11 cellular contexts compared by ENCODE assay signal in the genomic region with DNA sequence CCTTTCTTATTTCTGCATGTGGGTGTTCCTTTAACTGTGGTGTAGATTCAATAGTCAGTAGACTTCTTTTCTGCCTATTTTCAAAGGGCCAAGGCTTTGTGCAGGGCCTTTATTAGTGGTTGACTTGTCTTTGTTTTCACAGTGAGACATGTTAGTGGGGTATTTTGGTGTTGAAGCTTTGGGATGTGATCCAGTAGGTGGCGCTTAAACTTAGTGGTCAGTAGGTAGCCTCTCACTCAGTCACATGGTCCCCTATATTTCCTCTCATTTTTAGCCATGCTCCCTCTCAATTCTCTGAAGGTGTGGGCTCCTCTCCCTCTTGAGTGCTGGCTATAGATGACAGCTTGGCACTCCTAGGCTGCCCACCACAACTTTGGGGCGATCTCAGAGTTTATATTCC. TPM values are rescaled to one million over a fixed set of nuclear protein-coding genes. Genes with fewer than 3 reads are reported as not detected.
DNase-seq lines count a peak whose midpoint lies in the region; FAIRE-seq and TF ChIP-seq lines count a peak whose summit lies in the region.
"Had no signal": no experiment of that assay in that cellular context is flagged by ENCODE, and none has a peak within 500 bp of the region (broad histone marks: within the 10 kb centered on the region; RNA-seq: fewer than 3 reads in every experiment).

No MANE protein-coding gene starts in this region.

- H4K5ac ChIP-seq in H9 (ENCODE audit: insufficient read length, low read depth, low read length), result no peak overlapping the region

- H3K4me3 Mint-ChIP-seq in H9, result no peak overlapping the region
- H3K4me3 Mint-ChIP-seq: T-helper 1 cell treated with Interleukin-12 subunit alpha and Interleukin-12 subunit beta and Interleukin-4 antibody, amounts not matched to agents 30 μg/mL and 1 μg/mL, for 36 hours had no signal

- H3K4ac ChIP-seq in H9 (ENCODE audit: low read depth, low read length), result no peak overlapping the region

- no CpG with 5 or more reads among the region's 2 CpGs for WGBS in H9 (ENCODE audit: extremely low coverage, insufficient read length, low lambda C conversion rate)

- no peak overlapping the region for H2BK5ac ChIP-seq in H9 (ENCODE audit: insufficient read length, low read length)

- H4K8ac ChIP-seq in H9 (replicated peaks; ENCODE audit: insufficient read length, low read depth, low read length), result no peak overlapping the region

- H3K9ac ChIP-seq in H9 (ENCODE audit: extremely low read depth, insufficient read length, low read length), result no peak overlapping the region
- no peak overlapping the region for H3K9ac ChIP-seq in keratinocyte (ENCODE audit: control insufficient read depth, extremely low read depth, insufficient read depth, low read length)

- H2BK20ac ChIP-seq in H9 (ENCODE audit: low read depth, low read length, poor library complexity, severe bottlenecking), result no peak overlapping the region

- no peak overlapping the region for H2BK15ac ChIP-seq in H9 (ENCODE audit: low read depth, low read length)

- no peak overlapping the region for H2BK120ac ChIP-seq in H9 (ENCODE audit: low read depth, low read length, poor library complexity, severe bottlenecking)

- no peak overlapping the region for H3T11ph ChIP-seq in H9 (ENCODE audit: low read length)

- H3K4me3 ChIP-seq in keratinocyte (ENCODE audit: control insufficient read depth in 2 of 3, extremely low read depth in 1 of 3, insufficient read depth in 2 of 3, low read depth in 1 of 3, low read length in 3 of 3), result no peak overlapping the region

- no peaks in the 10 kb centered on the region for H3K36me3 Mint-ChIP-seq in H9 (ENCODE audit: insufficient read depth in 1 of 3, low read depth in 3 of 3)

- H3K23ac ChIP-seq in H9 (ENCODE audit: insufficient read length, low read depth, low read length), result no peak overlapping the region

- H2AFZ ChIP-seq in H9 (ENCODE audit: low read length) (no peak overlapping the region), keratinocyte (ENCODE audit: control insufficient read depth, low read length) (no peak overlapping the region)

- H3K56ac ChIP-seq in H9 (ENCODE audit: insufficient read length, low read depth, low read length), result no peak overlapping the region

- H3K4me1 Mint-ChIP-seq in H9, result peaks cover 0 to 2% of the 10 kb centered on the region in 2 experiments; a peak in 1 of 4 replicates

- peaks cover 7% of the 10 kb centered on the region for H3K27me3 Mint-ChIP-seq in H9 (ENCODE audit: low read depth)

- TF ChIP-seq CTCF in H9 (conservative IDR thresholded peaks at IDR 0.05) (peak; percentile 67), keratinocyte (optimal IDR thresholded peaks at IDR 0.05 in 1 of 3, IDR thresholded peaks at IDR 0.05 in 1 of 3, conservative IDR thresholded peaks at IDR 0.05 in 1 of 3; ENCODE audit: extremely low read depth in 1 of 3, insufficient read depth in 2 of 3, low read length in 3 of 3) (peak; percentile 32 to 59 (median 56))

- H3K9me3 Mint-ChIP-seq in H9, result no peaks in the 10 kb centered on the region; a peak in 2 of 5 replicates

- no peaks in the 10 kb centered on the region for H3K79me1 ChIP-seq in H9 (ENCODE audit: insufficient read depth, low read depth, low read length, poor library complexity, severe bottlenecking)

- H3K27me3 ChIP-seq in H9 (ENCODE audit: insufficient read depth, low read length), result no peaks in the 10 kb centered on the region
- no peaks in the 10 kb centered on the region for H3K27me3 ChIP-seq in keratinocyte (ENCODE audit: control insufficient read depth, extremely low read depth, insufficient read depth, low read length)

- H3K4me2 ChIP-seq in H9 (ENCODE audit: insufficient read depth, insufficient read length, low read length) (no peak overlapping the region), keratinocyte (ENCODE audit: control insufficient read depth, extremely low read depth, insufficient read depth, low read depth, low read length) (no peak overlapping the region)

- no peaks in the 10 kb centered on the region for H4K20me1 ChIP-seq in H9 (ENCODE audit: control insufficient read depth, insufficient read depth, insufficient read length)
- no peaks in the 10 kb centered on the region for H4K20me1 ChIP-seq in keratinocyte (ENCODE audit: control insufficient read depth, extremely low read depth, insufficient read depth, low read length)

- dilution Hi-C loops in keratinocyte (cut with MboI; ENCODE audit: extremely low pct_ligation_motif_present, low sequenced_read_pairs), result no loop called here

- FAIRE-seq in keratinocyte (lab: Jason Lieb, UNC) (no peak), HTR-8/SVneo (lab: Jason Lieb, UNC) (no peak)
- FAIRE-seq: endometrium, small intestine had no signal

- H3K27ac Mint-ChIP-seq in H9, result no peak overlapping the region
- H3K27ac Mint-ChIP-seq: T-helper 1 cell treated with Interleukin-12 subunit alpha and Interleukin-12 subunit beta and Interleukin-4 antibody, amounts not matched to agents 30 μg/mL and 1 μg/mL, for 36 hours had no signal

- H3K9me1 ChIP-seq in keratinocyte (ENCODE audit: control insufficient read depth, extremely low read depth, insufficient read depth, low read length), result no peaks in the 10 kb centered on the region

- H3K9me3 ChIP-seq in H9 (ENCODE audit: control insufficient read depth, low read depth, low read length), result no peaks in the 10 kb centered on the region
- H3K9me3 ChIP-seq in keratinocyte (ENCODE audit: control insufficient read depth, low read depth, low read length), result no peaks in the 10 kb centered on the region

- no peaks in the 10 kb centered on the region for H3K4me1 ChIP-seq in H9 (ENCODE audit: insufficient read depth, low read length)
- no peaks in the 10 kb centered on the region for H3K4me1 ChIP-seq in keratinocyte (ENCODE audit: control insufficient read depth, extremely low read depth, insufficient read depth, low read length)

- DNase-seq in ELF-1 (ENCODE audit: low read depth, low spot score) (peak; percentile 49), H9 (peak; percentile 44), SHP77 treated with DMSO at 0.1 percent for 48 hours (lab: John Stamatoyannopoulos, UW) (peak; percentile 9), keratinocyte (ENCODE audit: low read depth, low spot score) (no peak), HTR-8/SVneo (ENCODE audit: insufficient read length, low spot score) (no peak), NCI-H2029 (lab: John Stamatoyannopoulos, UW) (no peak), middle frontal gyrus (ENCODE audit: extremely low spot score, low spot score) (no peak)
- no peak for DNase-seq in activated CD4-positive, alpha-beta T cell treated with anti-CD3 and anti-CD28 coated beads, Interleukin-2, amount 50 U/mL, for 48 hours
- DNase-seq: small intestine had no signal

- no peak overlapping the region for H3K18ac ChIP-seq in H9 (ENCODE audit: insufficient read length, low read depth, low read length)

- no peaks in the 10 kb centered on the region for H3K79me2 ChIP-seq in H9 (ENCODE audit: insufficient read depth, low read length)
- H3K79me2 ChIP-seq in keratinocyte (ENCODE audit: control insufficient read depth, insufficient read depth, low read length), result no peaks in the 10 kb centered on the region

- no peak overlapping the region for H2AK5ac ChIP-seq in H9 (ENCODE audit: insufficient read length, low read length)

- H3K36me3 ChIP-seq in keratinocyte (ENCODE audit: control insufficient read depth in 2 of 2, extremely low read depth in 1 of 2, insufficient read depth in 2 of 2, low read length in 2 of 2), result no peaks in the 10 kb centered on the region

- no peak overlapping the region for H2BK12ac ChIP-seq in H9 (ENCODE audit: insufficient read length, low read depth, low read length)

- H4K91ac ChIP-seq in H9 (ENCODE audit: insufficient read length, low read depth, low read length), result no peak overlapping the region

- no peaks in the 10 kb centered on the region for H3K23me2 ChIP-seq in H9 (ENCODE audit: insufficient read length, low read depth, low read length, poor library complexity, severe bottlenecking)

- no peak overlapping the region for H3K27ac ChIP-seq in H9 (ENCODE audit: insufficient read length, low read depth, low read length)
- no peak overlapping the region for H3K27ac ChIP-seq in keratinocyte (ENCODE audit: control insufficient read depth, insufficient read depth, low read length)

- H3K14ac ChIP-seq in H9 (ENCODE audit: insufficient read depth, low read length), result no peak overlapping the region

RNA-seq across cellular contexts. Expression of a gene that starts 23.4 kb away (rescaled TPM):
- total RNA-seq in H9 (2021), result 3.4 and 3.9 TPM in 2 replicates
- 7.6 to 12.7 TPM (median 8.6 TPM) in 3 replicates for polyA plus RNA-seq in keratinocyte
- 2.9 TPM for polyA plus RNA-seq in keratinocyte (2011; ENCODE audit: low read depth)
- 3.2 and 9.1 TPM in 2 replicates for polyA plus RNA-seq in keratinocyte (2011; cell fraction: cytosol; rRNA removed)
- 10.7 and 13.3 TPM in 2 replicates for polyA plus RNA-seq in keratinocyte (2011; cell fraction: nucleus; rRNA removed)
- polyA plus RNA-seq in keratinocyte (2012; ENCODE audit: low replicate concordance), result 5.2 and 5.3 TPM in 2 replicates
- 6.5 to 18.3 TPM (median 11.5 TPM) in 3 replicates for polyA minus RNA-seq in keratinocyte
- polyA minus RNA-seq in keratinocyte (2011; cell fraction: cytosol; rRNA and poly(A)+ RNA removed), result 2.1 TPM
- 11.7 and 23.6 TPM in 2 replicates for polyA minus RNA-seq in keratinocyte (2011; cell fraction: nucleus; rRNA and poly(A)+ RNA removed)

Comparison
In these comparisons a context has a peak if more than half of its experiments do, and no peak if none do; other contexts are left out.
1. DNase-seq: peak in ELF-1 (single experiment), H9 (single experiment) and SHP77 treated with DMSO at 0.1 percent for 48 hours (single experiment); none in keratinocyte (single experiment), activated CD4-positive, alpha-beta T cell treated with anti-CD3 and anti-CD28 coated beads, Interleukin-2, amount 50 U/mL, for 48 hours (0 of 2), HTR-8/SVneo (single experiment), NCI-H2029 (single experiment) and middle frontal gyrus (single experiment).